In the genomic region with DNA sequence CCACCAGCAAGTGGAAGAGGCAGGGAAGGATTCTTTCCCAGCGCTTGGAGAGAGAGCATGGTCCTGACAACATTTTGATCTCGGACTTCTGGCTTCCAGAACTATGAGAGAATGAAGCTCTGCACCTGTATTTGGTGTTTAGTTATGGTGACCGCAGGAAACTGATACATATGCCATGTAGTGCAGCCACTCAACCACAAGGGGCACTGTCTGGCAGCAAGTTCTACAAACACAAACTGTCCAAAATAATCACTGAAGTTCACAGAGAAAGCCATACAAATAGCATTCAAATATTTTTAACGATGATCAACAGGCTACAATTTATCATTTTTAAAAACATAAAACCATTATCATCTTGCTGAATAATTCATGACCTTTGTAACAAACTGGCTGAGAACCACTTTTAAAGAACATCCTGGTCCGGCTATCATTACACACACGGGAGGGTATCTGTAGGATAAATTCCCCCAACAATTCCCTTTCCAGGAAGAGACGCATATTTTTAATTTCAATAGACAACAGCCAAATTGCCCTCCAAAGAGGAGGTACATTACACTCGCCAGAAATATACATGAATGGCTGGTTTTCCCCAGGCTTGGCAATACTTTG, we compare ENCODE assay signal across 8 cellular contexts. TPM values are rescaled to one million over a fixed set of nuclear protein-coding genes. Genes with fewer than 3 reads are reported as not detected.
DNase-seq lines count a peak whose midpoint lies in the region; ATAC-seq and TF ChIP-seq lines count a peak whose summit lies in the region.

No MANE protein-coding gene starts in this region.

- WGBS in SK-N-SH (ENCODE audit: low lambda C conversion rate), result 43% methylated on average over 8 of the region's 8 CpGs
- 21 to 38% (median 32%) methylated on average over 8 of the region's 8 CpGs for WGBS in spleen, 5 donors

- intact Hi-C loops in spleen (cut with DNase I; ENCODE audit: low total_unique reads), result no loop called here

- POLR2A ChIA-PET in SK-N-SH (lab: Yijun Ruan, JAX), result no interaction called here

- DNase-seq in EL (peak; percentile 49), LNCaP clone FGC (ENCODE audit: low read depth) (no peak), SK-N-SH (peak; percentile 60), adipocyte (ENCODE audit: low read depth) (peak; percentile 80), hepatic stellate cell (ENCODE audit: low spot score) (peak; percentile 38), spleen (no peak)

- no peaks in the 10 kb centered on the region for H3K9me2 ChIP-seq in SK-N-SH

- ATAC-seq in HG02623 (IDR thresholded peaks at IDR 0.05; ENCODE audit: unreplicated experiment) (no peak), HG02840 (IDR thresholded peaks at IDR 0.05; ENCODE audit: low FRiP score, unreplicated experiment) (no peak)

- no peak overlapping the region for H3K4me2 ChIP-seq in SK-N-SH

- H3K27me3 ChIP-seq in SK-N-SH (ENCODE audit: insufficient read depth) (no peaks in the 10 kb centered on the region), adipocyte (replicated peaks; ENCODE audit: control insufficient read depth, insufficient read depth, low read length) (no peaks in the 10 kb centered on the region), spleen (replicated peaks in 1 of 7) (no peaks in the 10 kb centered on the region)

- H2AFZ ChIP-seq in SK-N-SH (ENCODE audit: low read depth), result no peak overlapping the region

- H3K79me2 ChIP-seq in SK-N-SH (ENCODE audit: insufficient read depth), result no peaks in the 10 kb centered on the region

- H3K4me3 ChIP-seq in LNCaP clone FGC (ENCODE audit: low read depth, low read length), result no peak overlapping the region
- no peak overlapping the region; a peak in 1 of 4 replicates for H3K4me3 ChIP-seq in SK-N-SH (ENCODE audit: low read depth in 2 of 2, low read length in 1 of 2)
- no peak overlapping the region for H3K4me3 ChIP-seq in adipocyte (ENCODE audit: low read length)
- H3K4me3 ChIP-seq in spleen, result no peak overlapping the region

- H3F3A ChIP-seq in SK-N-SH (replicated peaks; ENCODE audit: insufficient read depth), result no peaks in the 10 kb centered on the region

- no peak overlapping the region for H3K27ac ChIP-seq in SK-N-SH (ENCODE audit: low read depth in 2 of 2, low read length in 1 of 2)
- H3K27ac ChIP-seq in spleen, result peak overlapping the region in 1 of 8 donors; percentile 37

- CTCF ChIA-PET in SK-N-SH (lab: Yijun Ruan, JAX), result interaction anchor here (0.6 to 6.8 kb wide), 26 partner anchors 11 to 251 kb away, joined by 3 to 56 read pairs (median 3); partner anchors contain the start of genes CBR1, CBR3 and SETD4

- H3K36me3 ChIP-seq in SK-N-SH (replicated peaks in 1 of 2; ENCODE audit: control insufficient read depth in 1 of 2, insufficient read depth in 2 of 2, low read length in 1 of 2), result no peaks in the 10 kb centered on the region
- no peaks in the 10 kb centered on the region for H3K36me3 ChIP-seq in adipocyte (ENCODE audit: control insufficient read depth, insufficient read depth, low read length, severe bottlenecking)
- no peaks in the 10 kb centered on the region for H3K36me3 ChIP-seq in spleen

- H3K9me3 ChIP-seq in SK-N-SH (no peaks in the 10 kb centered on the region), adipocyte (ENCODE audit: control insufficient read depth, low read length) (no peaks in the 10 kb centered on the region), spleen (no peaks in the 10 kb centered on the region)

- H3K4me1 ChIP-seq in SK-N-SH (ENCODE audit: control insufficient read depth in 1 of 2, insufficient read depth in 2 of 2, low read depth in 1 of 2, low read length in 1 of 2) (no peaks in the 10 kb centered on the region), adipocyte (ENCODE audit: control insufficient read depth, insufficient read depth, low read length) (peaks cover 17% of the 10 kb centered on the region), spleen (peaks cover 0 to 25% (median 4%) of the 10 kb centered on the region in 6 donors)

- H3K9ac ChIP-seq in SK-N-SH, result no peak overlapping the region
- H3K9ac ChIP-seq in adipocyte (ENCODE audit: low read length), result no peak overlapping the region

- no peak for TF ChIP-seq EP300 in SK-N-SH (IDR thresholded peaks at IDR 0.05; ENCODE audit: borderline replicate concordance in 1 of 2, low read depth in 1 of 2, low read length in 1 of 2)

- H4K20me1 ChIP-seq in SK-N-SH (ENCODE audit: insufficient read depth), result no peaks in the 10 kb centered on the region

- peak; percentile 89 for TF ChIP-seq CTCF in LNCaP clone FGC (IDR thresholded peaks at IDR 0.05; ENCODE audit: control insufficient read depth, extremely low read depth, insufficient read depth)
- TF ChIP-seq CTCF in SK-N-SH (IDR thresholded peaks at IDR 0.05), result peak; percentile 94
- peak; percentile 63 to 92 (median 86) for TF ChIP-seq CTCF in spleen (IDR thresholded peaks at IDR 0.05 in 8 of 11, conservative IDR thresholded peaks at IDR 0.05 in 3 of 11)

- TF ChIP-seq POLR2A in spleen (IDR thresholded peaks at IDR 0.05), result no peak

- TF ChIP-seq RAD21 in SK-N-SH (IDR thresholded peaks at IDR 0.05; ENCODE audit: low read length), result peak; percentile 60

TF ChIP-seq in SK-N-SH, 30 proteins besides CTCF, POLR2A, EP300 and RAD21:
- TF ChIP-seq, protein P1, sequence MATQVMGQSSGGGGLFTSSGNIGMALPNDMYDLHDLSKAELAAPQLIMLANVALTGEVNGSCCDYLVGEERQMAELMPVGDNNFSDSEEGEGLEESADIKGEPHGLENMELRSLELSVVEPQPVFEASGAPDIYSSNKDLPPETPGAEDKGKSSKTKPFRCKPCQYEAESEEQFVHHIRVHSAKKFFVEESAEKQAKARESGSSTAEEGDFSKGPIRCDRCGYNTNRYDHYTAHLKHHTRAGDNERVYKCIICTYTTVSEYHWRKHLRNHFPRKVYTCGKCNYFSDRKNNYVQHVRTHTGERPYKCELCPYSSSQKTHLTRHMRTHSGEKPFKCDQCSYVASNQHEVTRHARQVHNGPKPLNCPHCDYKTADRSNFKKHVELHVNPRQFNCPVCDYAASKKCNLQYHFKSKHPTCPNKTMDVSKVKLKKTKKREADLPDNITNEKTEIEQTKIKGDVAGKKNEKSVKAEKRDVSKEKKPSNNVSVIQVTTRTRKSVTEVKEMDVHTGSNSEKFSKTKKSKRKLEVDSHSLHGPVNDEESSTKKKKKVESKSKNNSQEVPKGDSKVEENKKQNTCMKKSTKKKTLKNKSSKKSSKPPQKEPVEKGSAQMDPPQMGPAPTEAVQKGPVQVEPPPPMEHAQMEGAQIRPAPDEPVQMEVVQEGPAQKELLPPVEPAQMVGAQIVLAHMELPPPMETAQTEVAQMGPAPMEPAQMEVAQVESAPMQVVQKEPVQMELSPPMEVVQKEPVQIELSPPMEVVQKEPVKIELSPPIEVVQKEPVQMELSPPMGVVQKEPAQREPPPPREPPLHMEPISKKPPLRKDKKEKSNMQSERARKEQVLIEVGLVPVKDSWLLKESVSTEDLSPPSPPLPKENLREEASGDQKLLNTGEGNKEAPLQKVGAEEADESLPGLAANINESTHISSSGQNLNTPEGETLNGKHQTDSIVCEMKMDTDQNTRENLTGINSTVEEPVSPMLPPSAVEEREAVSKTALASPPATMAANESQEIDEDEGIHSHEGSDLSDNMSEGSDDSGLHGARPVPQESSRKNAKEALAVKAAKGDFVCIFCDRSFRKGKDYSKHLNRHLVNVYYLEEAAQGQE (IDR thresholded peaks at IDR 0.05; ENCODE audit: low read depth, low read length), result no peak
- TF ChIP-seq USF2 (IDR thresholded peaks at IDR 0.05; ENCODE audit: borderline replicate concordance, low read depth, low read length) (no peak), EZH2phosphoT487 (IDR thresholded peaks at IDR 0.05; ENCODE audit: borderline replicate concordance, low read depth) (no peak)

RNA-seq across cellular contexts. Expression of gene CBR3, which starts 9.3 kb away (rescaled TPM):
- polyA plus RNA-seq in SK-N-SH (2012; rRNA removed) (5.7 and 6.7 TPM in 2 replicates), spleen (1 to 10 TPM; 1.7 to 4.5 (median 4.0) TPM)
- polyA plus RNA-seq in SK-N-SH (2012; cell fraction: cytosol; rRNA removed), result 7.7 and 8.4 TPM in 2 replicates
- polyA plus RNA-seq in SK-N-SH (2012; cell fraction: nucleus; rRNA removed), result 3.3 and 4.7 TPM in 2 replicates
- 1 to 10 TPM; 1.4 to 3.4 (median 2.9) TPM for total RNA-seq in spleen

RNA-seq across cellular contexts. Expression of gene DOP1B, which starts 31.0 kb away (rescaled TPM):
- polyA plus RNA-seq in SK-N-SH (2012; rRNA removed), result 4.3 and 4.9 TPM in 2 replicates
- 3.7 and 4.8 TPM in 2 replicates for polyA plus RNA-seq in SK-N-SH (2012; cell fraction: cytosol; rRNA removed)
- 7.5 and 8.2 TPM in 2 replicates for polyA plus RNA-seq in SK-N-SH (2012; cell fraction: nucleus; rRNA removed)
- 10 to 100 TPM; 20.8 to 29.2 (median 23.3) TPM for total RNA-seq in spleen
- 1 to 10 TPM; 2.9 to 4.9 (median 3.1) TPM for polyA plus RNA-seq in spleen

RNA-seq across cellular contexts. Expression of gene CBR1, which starts 55.8 kb away (rescaled TPM):
- polyA plus RNA-seq in SK-N-SH (2012; rRNA removed), result 125 and 136 TPM in 2 replicates
- polyA plus RNA-seq in SK-N-SH (2012; cell fraction: cytosol; rRNA removed), result 104 and 133 TPM in 2 replicates
- 89.5 and 186 TPM in 2 replicates for polyA plus RNA-seq in SK-N-SH (2012; cell fraction: nucleus; rRNA removed)
- 100 to 1,000 TPM in 1 of 7 donors, 10 to 100 TPM in 6; 30.7 to 128 (median 38.4) TPM for total RNA-seq in spleen
- polyA plus RNA-seq in spleen, result 10 to 100 TPM; 31.6 to 63.0 (median 52.7) TPM

Comparison
In these comparisons a context has a peak if more than half of its experiments do, and no peak if none do; other contexts are left out.
1. DNase-seq: peak in EL (single experiment), SK-N-SH (single experiment), adipocyte (single experiment) and hepatic stellate cell (single experiment); none in LNCaP clone FGC (single experiment) and spleen (single experiment).
2. Peak in every context shown above with its lines, with median percentiles within 50 percentile points of each other: CTCF ChIP-seq.